ENCODE assay signal across 1 cellular context in the genomic region with DNA sequence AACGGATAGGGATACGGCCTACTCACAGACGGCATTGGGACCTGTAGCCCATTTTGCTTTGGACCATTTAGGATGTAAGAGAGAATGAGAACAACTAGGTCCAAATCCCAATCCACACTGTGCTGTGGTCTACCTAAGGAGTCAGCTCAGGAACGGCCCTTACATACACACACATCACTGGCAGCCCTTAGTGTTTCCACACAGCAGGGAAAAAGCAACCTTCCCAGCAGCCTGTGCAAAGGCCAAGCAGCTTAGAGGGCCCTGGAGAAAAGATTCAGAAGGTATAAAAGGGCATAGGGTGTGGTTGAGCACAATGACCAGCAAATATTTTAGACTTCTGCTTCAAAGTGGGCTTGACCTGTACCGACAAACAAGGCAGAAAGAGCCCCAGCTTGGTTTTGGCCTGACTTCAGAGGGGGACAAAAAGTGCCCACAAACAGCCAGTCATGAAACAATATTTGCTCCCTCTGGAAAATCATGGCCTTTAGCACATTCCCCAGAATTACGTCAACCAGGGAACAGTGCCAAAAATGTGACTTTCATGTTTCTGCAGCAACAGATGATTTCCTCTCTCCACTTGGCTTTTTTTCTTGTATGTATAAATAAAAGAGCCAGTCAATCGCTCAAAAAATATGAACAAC.
TF ChIP-seq lines count a peak whose summit lies in the region.

No MANE protein-coding gene starts in this region.

TF ChIP-seq in HepG2, 621 proteins besides CTCF, POLR2A, EP300 and RAD21 (continued from another document and continues in another):
- TF ChIP-seq ZFP36 (IDR thresholded peaks at IDR 0.05; ENCODE audit: borderline replicate concordance, low read depth, low read length, partially characterized antibody), result no peak
- TF ChIP-seq FOXA1 (IDR thresholded peaks at IDR 0.05), result no peak
- peak; percentile 4; the same call in 1 of the 2 replicates for TF ChIP-seq FOXA1 (CRISPR knock-in tag; IDR thresholded peaks at IDR 0.05)
- TF ChIP-seq ZNF552 (CRISPR knock-in tag; IDR thresholded peaks at IDR 0.05; ENCODE audit: borderline replicate concordance), result no peak
- no peak for TF ChIP-seq IKZF1 (IDR thresholded peaks at IDR 0.05)
- TF ChIP-seq ISL2 (CRISPR knock-in tag; IDR thresholded peaks at IDR 0.05), result 0 out of 2 replicates have a peak, but pooled peaks have one; percentile 49
- no peak; the same call in 1 of the 2 replicates for TF ChIP-seq LCORL (IDR thresholded peaks at IDR 0.05)
- TF ChIP-seq LCORL (CRISPR knock-in tag; IDR thresholded peaks at IDR 0.05), result peak; percentile 75
- TF ChIP-seq ARNT (IDR thresholded peaks at IDR 0.05), result no peak
- no peak for TF ChIP-seq ZNF724P (CRISPR knock-in tag; IDR thresholded peaks at IDR 0.05; ENCODE audit: borderline replicate concordance)
- TF ChIP-seq JUN (CRISPR knock-in tag; IDR thresholded peaks at IDR 0.05), result peak; percentile 18; the same call in 1 of the 2 replicates
- no peak for TF ChIP-seq SNRNP70 (IDR thresholded peaks at IDR 0.05; ENCODE audit: low read depth, low read length)
- TF ChIP-seq NCOA1 (CRISPR knock-in tag; IDR thresholded peaks at IDR 0.05), result no peak
- no peak for TF ChIP-seq SCMH1 (CRISPR knock-in tag; IDR thresholded peaks at IDR 0.05; ENCODE audit: borderline replicate concordance)
- TF ChIP-seq SPEN (CRISPR knock-in tag; IDR thresholded peaks at IDR 0.05; ENCODE audit: low read depth), result no peak
- no peak for TF ChIP-seq ELF3 (CRISPR knock-in tag; IDR thresholded peaks at IDR 0.05)
- TF ChIP-seq SALL1 (CRISPR knock-in tag; IDR thresholded peaks at IDR 0.05), result 0 out of 2 replicates have a peak, but pooled peaks have one; percentile 13
- TF ChIP-seq ERF (CRISPR knock-in tag; IDR thresholded peaks at IDR 0.05), result no peak
- no peak for TF ChIP-seq TOPORS (CRISPR knock-in tag; IDR thresholded peaks at IDR 0.05)
- no peak for TF ChIP-seq NFE2 (CRISPR knock-in tag; IDR thresholded peaks at IDR 0.05)
- TF ChIP-seq ATF7 (IDR thresholded peaks at IDR 0.05), result peak; percentile 27; the same call in 1 of the 2 replicates
- no peak; the same call in 1 of the 2 replicates for TF ChIP-seq ATF7 (CRISPR knock-in tag; IDR thresholded peaks at IDR 0.05)
- TF ChIP-seq CENPT (CRISPR knock-in tag; IDR thresholded peaks at IDR 0.05; ENCODE audit: low read depth), result no peak
- TF ChIP-seq ZNF563 (CRISPR knock-in tag; IDR thresholded peaks at IDR 0.05), result no peak
- TF ChIP-seq MYC (CRISPR knock-in tag; IDR thresholded peaks at IDR 0.05; ENCODE audit: borderline replicate concordance), result no peak
- no peak for TF ChIP-seq MZF1 (CRISPR knock-in tag; IDR thresholded peaks at IDR 0.05; ENCODE audit: borderline replicate concordance)
- TF ChIP-seq ZNF703 (CRISPR knock-in tag; IDR thresholded peaks at IDR 0.05; ENCODE audit: borderline replicate concordance), result no peak
- no peak for TF ChIP-seq MAFF (IDR thresholded peaks at IDR 0.05; ENCODE audit: low read depth, low read length)
- no peak for TF ChIP-seq ZNF335 (CRISPR knock-in tag; IDR thresholded peaks at IDR 0.05)
- TF ChIP-seq SMYD3 (CRISPR knock-in tag; IDR thresholded peaks at IDR 0.05), result no peak
- no peak for TF ChIP-seq SAP130 (CRISPR knock-in tag; IDR thresholded peaks at IDR 0.05; ENCODE audit: low read depth)
- TF ChIP-seq ZNF891 (CRISPR knock-in tag; IDR thresholded peaks at IDR 0.05), result no peak
- no peak for TF ChIP-seq ZSCAN25 (CRISPR knock-in tag; IDR thresholded peaks at IDR 0.05)
- TF ChIP-seq GZF1 (CRISPR knock-in tag; IDR thresholded peaks at IDR 0.05), result no peak
- TF ChIP-seq PHF21A (CRISPR knock-in tag; IDR thresholded peaks at IDR 0.05), result peak; percentile 47; the same call in 1 of the 2 replicates
- peak; percentile 41 for TF ChIP-seq HNF4A (CRISPR knock-in tag; IDR thresholded peaks at IDR 0.05)
- no peak for TF ChIP-seq SRY (CRISPR knock-in tag; IDR thresholded peaks at IDR 0.05)
- TF ChIP-seq HIVEP1 (CRISPR knock-in tag; IDR thresholded peaks at IDR 0.05), result no peak
- TF ChIP-seq ZNF3 (CRISPR knock-in tag; IDR thresholded peaks at IDR 0.05), result no peak
- no peak for TF ChIP-seq MLLT10 (CRISPR knock-in tag; IDR thresholded peaks at IDR 0.05)
- TF ChIP-seq, protein P1, sequence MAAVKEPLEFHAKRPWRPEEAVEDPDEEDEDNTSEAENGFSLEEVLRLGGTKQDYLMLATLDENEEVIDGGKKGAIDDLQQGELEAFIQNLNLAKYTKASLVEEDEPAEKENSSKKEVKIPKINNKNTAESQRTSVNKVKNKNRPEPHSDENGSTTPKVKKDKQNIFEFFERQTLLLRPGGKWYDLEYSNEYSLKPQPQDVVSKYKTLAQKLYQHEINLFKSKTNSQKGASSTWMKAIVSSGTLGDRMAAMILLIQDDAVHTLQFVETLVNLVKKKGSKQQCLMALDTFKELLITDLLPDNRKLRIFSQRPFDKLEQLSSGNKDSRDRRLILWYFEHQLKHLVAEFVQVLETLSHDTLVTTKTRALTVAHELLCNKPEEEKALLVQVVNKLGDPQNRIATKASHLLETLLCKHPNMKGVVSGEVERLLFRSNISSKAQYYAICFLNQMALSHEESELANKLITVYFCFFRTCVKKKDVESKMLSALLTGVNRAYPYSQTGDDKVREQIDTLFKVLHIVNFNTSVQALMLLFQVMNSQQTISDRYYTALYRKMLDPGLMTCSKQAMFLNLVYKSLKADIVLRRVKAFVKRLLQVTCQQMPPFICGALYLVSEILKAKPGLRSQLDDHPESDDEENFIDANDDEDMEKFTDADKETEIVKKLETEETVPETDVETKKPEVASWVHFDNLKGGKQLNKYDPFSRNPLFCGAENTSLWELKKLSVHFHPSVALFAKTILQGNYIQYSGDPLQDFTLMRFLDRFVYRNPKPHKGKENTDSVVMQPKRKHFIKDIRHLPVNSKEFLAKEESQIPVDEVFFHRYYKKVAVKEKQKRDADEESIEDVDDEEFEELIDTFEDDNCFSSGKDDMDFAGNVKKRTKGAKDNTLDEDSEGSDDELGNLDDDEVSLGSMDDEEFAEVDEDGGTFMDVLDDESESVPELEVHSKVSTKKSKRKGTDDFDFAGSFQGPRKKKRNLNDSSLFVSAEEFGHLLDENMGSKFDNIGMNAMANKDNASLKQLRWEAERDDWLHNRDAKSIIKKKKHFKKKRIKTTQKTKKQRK (IDR thresholded peaks at IDR 0.05; ENCODE audit: low read length), result no peak
- no peak for TF ChIP-seq SP4 (CRISPR knock-in tag; IDR thresholded peaks at IDR 0.05)
- TF ChIP-seq, protein P2, sequence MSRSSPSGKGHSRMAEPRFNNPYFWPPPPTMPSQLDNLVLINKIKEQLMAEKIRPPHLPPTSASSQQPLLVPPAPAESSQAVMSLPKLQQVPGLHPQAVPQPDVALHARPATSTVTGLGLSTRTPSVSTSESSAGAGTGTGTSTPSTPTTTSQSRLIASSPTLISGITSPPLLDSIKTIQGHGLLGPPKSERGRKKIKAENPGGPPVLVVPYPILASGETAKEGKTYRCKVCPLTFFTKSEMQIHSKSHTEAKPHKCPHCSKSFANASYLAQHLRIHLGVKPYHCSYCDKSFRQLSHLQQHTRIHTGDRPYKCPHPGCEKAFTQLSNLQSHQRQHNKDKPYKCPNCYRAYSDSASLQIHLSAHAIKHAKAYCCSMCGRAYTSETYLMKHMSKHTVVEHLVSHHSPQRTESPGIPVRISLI (CRISPR knock-in tag; IDR thresholded peaks at IDR 0.05; ENCODE audit: borderline replicate concordance), result no peak
- TF ChIP-seq MIXL1 (CRISPR knock-in tag; IDR thresholded peaks at IDR 0.05), result no peak
- TF ChIP-seq ELF4 (CRISPR knock-in tag; IDR thresholded peaks at IDR 0.05; ENCODE audit: borderline replicate concordance), result no peak
- TF ChIP-seq NR2F2 (IDR thresholded peaks at IDR 0.05; ENCODE audit: borderline replicate concordance, low read depth), result peak; percentile 63; the same call in 1 of the 2 replicates
- no peak for TF ChIP-seq REXO4 (CRISPR knock-in tag; IDR thresholded peaks at IDR 0.05; ENCODE audit: borderline replicate concordance)
- peak; percentile 11; the same call in 1 of the 2 replicates for TF ChIP-seq RXRA (CRISPR knock-in tag; IDR thresholded peaks at IDR 0.05)
- no peak for TF ChIP-seq ZNF672 (CRISPR knock-in tag; IDR thresholded peaks at IDR 0.05)
- no peak for TF ChIP-seq CCDC6 (CRISPR knock-in tag; IDR thresholded peaks at IDR 0.05)
- TF ChIP-seq PLRG1 (conservative IDR thresholded peaks at IDR 0.05), result no peak
- no peak for TF ChIP-seq KMT2B (CRISPR knock-in tag; IDR thresholded peaks at IDR 0.05)
- TF ChIP-seq, protein P3, sequence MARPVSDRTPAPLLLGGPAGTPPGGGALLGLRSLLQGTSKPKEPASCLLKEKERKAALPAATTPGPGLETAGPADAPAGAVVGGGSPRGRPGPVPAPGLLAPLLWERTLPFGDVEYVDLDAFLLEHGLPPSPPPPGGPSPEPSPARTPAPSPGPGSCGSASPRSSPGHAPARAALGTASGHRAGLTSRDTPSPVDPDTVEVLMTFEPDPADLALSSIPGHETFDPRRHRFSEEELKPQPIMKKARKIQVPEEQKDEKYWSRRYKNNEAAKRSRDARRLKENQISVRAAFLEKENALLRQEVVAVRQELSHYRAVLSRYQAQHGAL (CRISPR knock-in tag; IDR thresholded peaks at IDR 0.05; ENCODE audit: not compliant biosample characterization), result no peak
- no peak for TF ChIP-seq EED (CRISPR knock-in tag; IDR thresholded peaks at IDR 0.05)
- peak; percentile 72; the same call in 1 of the 2 replicates for TF ChIP-seq TCF7L2 (IDR thresholded peaks at IDR 0.05; ENCODE audit: low read depth, low read length)
- TF ChIP-seq ZNF138 (CRISPR knock-in tag; IDR thresholded peaks at IDR 0.05; ENCODE audit: low read depth), result no peak
- TF ChIP-seq, protein P4, sequence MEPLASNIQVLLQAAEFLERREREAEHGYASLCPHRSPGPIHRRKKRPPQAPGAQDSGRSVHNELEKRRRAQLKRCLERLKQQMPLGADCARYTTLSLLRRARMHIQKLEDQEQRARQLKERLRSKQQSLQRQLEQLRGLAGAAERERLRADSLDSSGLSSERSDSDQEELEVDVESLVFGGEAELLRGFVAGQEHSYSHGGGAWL (CRISPR knock-in tag; IDR thresholded peaks at IDR 0.05), result no peak
- TF ChIP-seq, protein P5, sequence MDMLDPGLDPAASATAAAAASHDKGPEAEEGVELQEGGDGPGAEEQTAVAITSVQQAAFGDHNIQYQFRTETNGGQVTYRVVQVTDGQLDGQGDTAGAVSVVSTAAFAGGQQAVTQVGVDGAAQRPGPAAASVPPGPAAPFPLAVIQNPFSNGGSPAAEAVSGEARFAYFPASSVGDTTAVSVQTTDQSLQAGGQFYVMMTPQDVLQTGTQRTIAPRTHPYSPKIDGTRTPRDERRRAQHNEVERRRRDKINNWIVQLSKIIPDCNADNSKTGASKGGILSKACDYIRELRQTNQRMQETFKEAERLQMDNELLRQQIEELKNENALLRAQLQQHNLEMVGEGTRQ (IDR thresholded peaks at IDR 0.05; ENCODE audit: low read depth, low read length), result no peak
- TF ChIP-seq, protein P5 (CRISPR knock-in tag; IDR thresholded peaks at IDR 0.05; ENCODE audit: borderline replicate concordance), result no peak
- no peak for TF ChIP-seq NFRKB (IDR thresholded peaks at IDR 0.05)
- no peak for TF ChIP-seq RFX5 (IDR thresholded peaks at IDR 0.05; ENCODE audit: low read depth, low read length)
- no peak for TF ChIP-seq SOX6 (IDR thresholded peaks at IDR 0.05)
- TF ChIP-seq SOX6 (CRISPR knock-in tag; IDR thresholded peaks at IDR 0.05), result peak; percentile 78
- no peak for TF ChIP-seq ZNF546 (CRISPR knock-in tag; conservative IDR thresholded peaks at IDR 0.05)
- no peak for TF ChIP-seq ZNF20 (CRISPR knock-in tag; IDR thresholded peaks at IDR 0.05)
- no peak for TF ChIP-seq KDM5B (CRISPR knock-in tag; IDR thresholded peaks at IDR 0.05; ENCODE audit: borderline replicate concordance)
- TF ChIP-seq, protein P6, sequence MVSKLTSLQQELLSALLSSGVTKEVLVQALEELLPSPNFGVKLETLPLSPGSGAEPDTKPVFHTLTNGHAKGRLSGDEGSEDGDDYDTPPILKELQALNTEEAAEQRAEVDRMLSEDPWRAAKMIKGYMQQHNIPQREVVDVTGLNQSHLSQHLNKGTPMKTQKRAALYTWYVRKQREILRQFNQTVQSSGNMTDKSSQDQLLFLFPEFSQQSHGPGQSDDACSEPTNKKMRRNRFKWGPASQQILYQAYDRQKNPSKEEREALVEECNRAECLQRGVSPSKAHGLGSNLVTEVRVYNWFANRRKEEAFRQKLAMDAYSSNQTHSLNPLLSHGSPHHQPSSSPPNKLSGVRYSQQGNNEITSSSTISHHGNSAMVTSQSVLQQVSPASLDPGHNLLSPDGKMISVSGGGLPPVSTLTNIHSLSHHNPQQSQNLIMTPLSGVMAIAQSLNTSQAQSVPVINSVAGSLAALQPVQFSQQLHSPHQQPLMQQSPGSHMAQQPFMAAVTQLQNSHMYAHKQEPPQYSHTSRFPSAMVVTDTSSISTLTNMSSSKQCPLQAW (CRISPR knock-in tag; IDR thresholded peaks at IDR 0.05), result no peak
- TF ChIP-seq ZMYM4 (CRISPR knock-in tag; IDR thresholded peaks at IDR 0.05), result peak; percentile 46; the same call in 1 of the 2 replicates
- TF ChIP-seq SIX4 (CRISPR knock-in tag; IDR thresholded peaks at IDR 0.05), result no peak
- no peak for TF ChIP-seq JDP2 (CRISPR knock-in tag; IDR thresholded peaks at IDR 0.05; ENCODE audit: borderline replicate concordance)
- peak; percentile 27; the same call in 1 of the 2 replicates for TF ChIP-seq CEBPG (CRISPR knock-in tag; IDR thresholded peaks at IDR 0.05)
- peak; percentile 83 for TF ChIP-seq NFIC (IDR thresholded peaks at IDR 0.05; ENCODE audit: low read length)
- no peak for TF ChIP-seq ZFP82 (CRISPR knock-in tag; IDR thresholded peaks at IDR 0.05; ENCODE audit: borderline replicate concordance)
- TF ChIP-seq POLR2AphosphoS5 (IDR thresholded peaks at IDR 0.05; ENCODE audit: low read depth, low read length), result no peak
- TF ChIP-seq RBM39 (IDR thresholded peaks at IDR 0.05; ENCODE audit: low read depth, low read length, poor library complexity, severe bottlenecking), result no peak
- TF ChIP-seq, protein P7, sequence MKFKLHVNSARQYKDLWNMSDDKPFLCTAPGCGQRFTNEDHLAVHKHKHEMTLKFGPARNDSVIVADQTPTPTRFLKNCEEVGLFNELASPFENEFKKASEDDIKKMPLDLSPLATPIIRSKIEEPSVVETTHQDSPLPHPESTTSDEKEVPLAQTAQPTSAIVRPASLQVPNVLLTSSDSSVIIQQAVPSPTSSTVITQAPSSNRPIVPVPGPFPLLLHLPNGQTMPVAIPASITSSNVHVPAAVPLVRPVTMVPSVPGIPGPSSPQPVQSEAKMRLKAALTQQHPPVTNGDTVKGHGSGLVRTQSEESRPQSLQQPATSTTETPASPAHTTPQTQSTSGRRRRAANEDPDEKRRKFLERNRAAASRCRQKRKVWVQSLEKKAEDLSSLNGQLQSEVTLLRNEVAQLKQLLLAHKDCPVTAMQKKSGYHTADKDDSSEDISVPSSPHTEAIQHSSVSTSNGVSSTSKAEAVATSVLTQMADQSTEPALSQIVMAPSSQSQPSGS (CRISPR knock-in tag; IDR thresholded peaks at IDR 0.05), result peak; percentile 92
